ENCODE assay signal across 11 cellular contexts in genomic region chr10:15504101-15504840, GRCh38.
DNase-seq lines count a peak whose midpoint lies in the region; ATAC-seq and TF ChIP-seq lines count a peak whose summit lies in the region.
"Had no signal": no experiment of that assay in that cellular context is flagged by ENCODE, and none has a peak within 500 bp of the region (broad histone marks: within the 10 kb centered on the region; RNA-seq: fewer than 3 reads in every experiment).

No MANE protein-coding gene starts in this region.

- TF ChIP-seq RAD21 in IMR-90 (IDR thresholded peaks at IDR 0.05; ENCODE audit: low read length) (no peak), SK-N-SH (IDR thresholded peaks at IDR 0.05; ENCODE audit: low read length) (no peak)

- H4K5ac ChIP-seq in IMR-90 (ENCODE audit: low read depth, low read length), result no peak overlapping the region

- H3K27me3 ChIP-seq in IMR-90 (ENCODE audit: control insufficient read depth, insufficient read depth, low read length) (peaks cover 16% of the 10 kb centered on the region), smooth muscle cell (ENCODE audit: low read depth) (no peaks in the 10 kb centered on the region), SK-N-SH (ENCODE audit: insufficient read depth) (no peaks in the 10 kb centered on the region)

- H4K20me1 ChIP-seq in IMR-90 (ENCODE audit: insufficient read depth, low read length), result no peaks in the 10 kb centered on the region
- H4K20me1 ChIP-seq in smooth muscle cell (ENCODE audit: low read depth), result no peaks in the 10 kb centered on the region
- H4K20me1 ChIP-seq in SK-N-SH (ENCODE audit: insufficient read depth), result no peaks in the 10 kb centered on the region

- H3K79me1 ChIP-seq in IMR-90 (ENCODE audit: low read depth in 1 of 2, low read length in 2 of 2), result no peaks in the 10 kb centered on the region

- H3K4me3 ChIP-seq in IMR-90 (ENCODE audit: insufficient read depth, low read depth, low read length) (no peak overlapping the region), smooth muscle cell (peak overlapping the region; percentile 35), SK-N-SH (ENCODE audit: low read depth in 2 of 2, low read length in 1 of 2) (no peak overlapping the region)

- H3F3A ChIP-seq in smooth muscle cell (ENCODE audit: low read depth) (peaks cover 6% of the 10 kb centered on the region), SK-N-SH (replicated peaks; ENCODE audit: insufficient read depth) (no peaks in the 10 kb centered on the region)

- CTCF ChIA-PET in IMR-90 (lab: Yijun Ruan, JAX) (no interaction called here), SK-N-SH (lab: Yijun Ruan, JAX) (no interaction called here)

- no peak overlapping the region for H4K8ac ChIP-seq in IMR-90 (ENCODE audit: low read depth in 2 of 2, low read length in 2 of 2)

- no peak for TF ChIP-seq EP300 in SK-N-SH (IDR thresholded peaks at IDR 0.05; ENCODE audit: borderline replicate concordance in 1 of 2, low read depth in 1 of 2, low read length in 1 of 2)

- H3K4me2 ChIP-seq in IMR-90 (ENCODE audit: low read depth, low read length), result peak overlapping the region; percentile 66
- peak overlapping the region; percentile 83 for H3K4me2 ChIP-seq in smooth muscle cell
- H3K4me2 ChIP-seq in SK-N-SH, result no peak overlapping the region

- no TSS peak for BruUV-seq in IMR-90 (replicated peaks; lab: Mats Ljungman, UMichigan)

- no peak overlapping the region for H2AFZ ChIP-seq in IMR-90 (replicated peaks; ENCODE audit: low read length, poor library complexity)
- H2AFZ ChIP-seq in smooth muscle cell (ENCODE audit: low read depth), result peak overlapping the region; percentile 85
- no peak overlapping the region for H2AFZ ChIP-seq in SK-N-SH (ENCODE audit: low read depth)

- H2AK9ac ChIP-seq in IMR-90 (replicated peaks; ENCODE audit: low read depth, low read length, poor library complexity), result no peak overlapping the region

- no peak overlapping the region for H3K56ac ChIP-seq in IMR-90 (ENCODE audit: extremely low read depth, insufficient read depth, low read length)

- intact Hi-C loops in IMR-90 (cut with micrococcal nuclease), result no loop called here

- no peak overlapping the region for H2AK5ac ChIP-seq in IMR-90 (ENCODE audit: low read depth, low read length)

- no peak overlapping the region for H3K18ac ChIP-seq in IMR-90 (ENCODE audit: low read depth, low read length)

- H3K9me3 ChIP-seq in IMR-90 (ENCODE audit: control insufficient read depth, insufficient read depth, low read length), result peaks cover 2% of the 10 kb centered on the region; the same call in 1 of the 2 replicates
- no peaks in the 10 kb centered on the region for H3K9me3 ChIP-seq in smooth muscle cell (replicated peaks; ENCODE audit: low read depth)
- no peaks in the 10 kb centered on the region for H3K9me3 ChIP-seq in SK-N-SH

- no peak overlapping the region for H2BK5ac ChIP-seq in IMR-90 (ENCODE audit: low read depth, low read length, poor library complexity, severe bottlenecking)

- H3K79me2 ChIP-seq in smooth muscle cell (ENCODE audit: low read depth) (no peaks in the 10 kb centered on the region), SK-N-SH (ENCODE audit: insufficient read depth) (no peaks in the 10 kb centered on the region)

- peak; percentile 32 for DNase-seq in GM04504 (ENCODE audit: low read depth)
- DNase-seq in IMR-90, result no peak
- peak; percentile 39 for DNase-seq in dedifferentiated amniotic fluid mesenchymal stem cell (ENCODE audit: extremely low spot score)
- DNase-seq in smooth muscle cell (lab: John Stamatoyannopoulos, UW; ENCODE audit: unreplicated experiment), result no peak
- no peak for DNase-seq in GF-D8 (lab: John Stamatoyannopoulos, UW)
- no peak for DNase-seq in NK-92 treated with Interleukin-12 subunit alpha and Interleukin-12 subunit beta, amount 100 ng/mL, for 24 hours (lab: John Stamatoyannopoulos, UW)
- no peak for DNase-seq in SK-N-SH
- DNase-seq in activated gamma-delta T cell treated with Interleukin-2 at 50 U/mL for 16 hours, result no peak
- DNase-seq: kidney; NCI-H2029; stimulated activated naive CD4-positive, alpha-beta T cell treated with Interleukin-2 at 50 U/mL for 16 hours had no signal

- H3K23ac ChIP-seq in IMR-90 (ENCODE audit: low read depth, low read length), result 0 out of 2 replicates have a peak overlapping the region, but pooled peaks have one; percentile 12

- H3K4me1 ChIP-seq in IMR-90 (ENCODE audit: control insufficient read depth, insufficient read depth, low read length) (no peaks in the 10 kb centered on the region), smooth muscle cell (ENCODE audit: low read depth) (peaks cover 2% of the 10 kb centered on the region), SK-N-SH (ENCODE audit: control insufficient read depth in 1 of 2, insufficient read depth in 2 of 2, low read depth in 1 of 2, low read length in 1 of 2) (no peaks in the 10 kb centered on the region)

- no peak overlapping the region for H4K91ac ChIP-seq in IMR-90 (ENCODE audit: insufficient read depth, low read depth, low read length)

- no peak overlapping the region for H2BK120ac ChIP-seq in IMR-90 (ENCODE audit: low read depth, low read length)

- POLR2A ChIA-PET in IMR-90 (lab: Charles Lee; ENCODE audit: unreplicated experiment) (no interaction called here), SK-N-SH (lab: Yijun Ruan, JAX) (no interaction called here)

- H3K27ac ChIP-seq in IMR-90 (ENCODE audit: insufficient read depth, low read length) (no peak overlapping the region), smooth muscle cell (ENCODE audit: low read depth) (peak overlapping the region; percentile 99), SK-N-SH (ENCODE audit: low read depth in 2 of 2, low read length in 1 of 2) (no peak overlapping the region)

- H3K9me1 ChIP-seq in IMR-90 (ENCODE audit: insufficient read depth, low read length), result no peaks in the 10 kb centered on the region

- no peak for ATAC-seq in IMR-90 (ENCODE audit: low read depth)

- no peak overlapping the region for H2BK15ac ChIP-seq in IMR-90 (ENCODE audit: low read depth, low read length)

- TF ChIP-seq POLR2A in IMR-90 (IDR thresholded peaks at IDR 0.05; ENCODE audit: low read depth, low read length), result no peak

- H3K14ac ChIP-seq in IMR-90 (replicated peaks; ENCODE audit: low read depth, low read length), result no peak overlapping the region

- no peak overlapping the region for H3K4ac ChIP-seq in IMR-90 (ENCODE audit: low read depth, low read length)

- H3K36me3 ChIP-seq in IMR-90 (ENCODE audit: control insufficient read depth, insufficient read depth, low read length) (no peaks in the 10 kb centered on the region), smooth muscle cell (ENCODE audit: low read depth) (no peaks in the 10 kb centered on the region), SK-N-SH (replicated peaks in 1 of 2; ENCODE audit: control insufficient read depth in 1 of 2, insufficient read depth in 2 of 2, low read length in 1 of 2) (no peaks in the 10 kb centered on the region)

- in situ Hi-C loops in IMR-90 (cut with MboI; ENCODE audit: low sequenced_read_pairs), result no loop called here

- WGBS in IMR-90 (ENCODE audit: extremely low coverage in 2 of 2, insufficient read length in 1 of 2), 2 experiments, result no CpG with 5 or more reads among the region's 10 CpGs
- WGBS in smooth muscle cell (ENCODE audit: low lambda C conversion rate), result 7% methylated on average over 10 of the region's 10 CpGs
- WGBS in SK-N-SH (ENCODE audit: low lambda C conversion rate), result 26% methylated on average over 10 of the region's 10 CpGs

- H3K9ac ChIP-seq in IMR-90 (ENCODE audit: low read depth, low read length) (no peak overlapping the region), smooth muscle cell (ENCODE audit: low read depth) (peak overlapping the region; percentile 94), SK-N-SH (no peak overlapping the region)

- no peaks in the 10 kb centered on the region for H3K9me2 ChIP-seq in SK-N-SH

- TF ChIP-seq CTCF in IMR-90 (conservative IDR thresholded peaks at IDR 0.05; ENCODE audit: low read depth, low read length) (no peak), smooth muscle cell (IDR thresholded peaks at IDR 0.05; ENCODE audit: borderline replicate concordance, insufficient read depth, poor library complexity, severe bottlenecking) (no peak), SK-N-SH (IDR thresholded peaks at IDR 0.05) (no peak)

- dilution Hi-C loops in IMR-90 (cut with HindIII; ENCODE audit: low sequenced_read_pairs, unreplicated experiment), result no loop called here

- no peak overlapping the region for H2BK20ac ChIP-seq in IMR-90 (ENCODE audit: low read depth, low read length)

TF ChIP-seq in IMR-90, 13 proteins besides CTCF, POLR2A, EP300 and RAD21:
- TF ChIP-seq BHLHE40 (IDR thresholded peaks at IDR 0.05; ENCODE audit: low read depth, low read length) (no peak), MAZ (IDR thresholded peaks at IDR 0.05; ENCODE audit: borderline replicate concordance, low read depth, low read length) (no peak), SMC3 (IDR thresholded peaks at IDR 0.05; ENCODE audit: low read depth, low read length) (no peak), MAFK (IDR thresholded peaks at IDR 0.05; ENCODE audit: low read depth, low read length) (no peak), ELK1 (IDR thresholded peaks at IDR 0.05; ENCODE audit: borderline replicate concordance, low read depth, low read length) (no peak)

TF ChIP-seq in SK-N-SH, 30 proteins besides CTCF, POLR2A, EP300 and RAD21 (continues in another document):
- no peak for TF ChIP-seq GATA2 (CRISPR knock-in tag; IDR thresholded peaks at IDR 0.05)
- no peak for TF ChIP-seq ELF1 (IDR thresholded peaks at IDR 0.05)
- no peak for TF ChIP-seq USF1 (IDR thresholded peaks at IDR 0.05; ENCODE audit: borderline replicate concordance, low read depth)
- no peak for TF ChIP-seq RCOR1 (IDR thresholded peaks at IDR 0.05; ENCODE audit: low read length)
- no peak for TF ChIP-seq FOSL2 (IDR thresholded peaks at IDR 0.05; ENCODE audit: borderline replicate concordance, low read depth)
- TF ChIP-seq CHD2 (IDR thresholded peaks at IDR 0.05; ENCODE audit: low read length, partially characterized antibody), result no peak
- TF ChIP-seq USF2 (IDR thresholded peaks at IDR 0.05; ENCODE audit: borderline replicate concordance, low read depth, low read length), result no peak
- TF ChIP-seq RXRA (IDR thresholded peaks at IDR 0.05; ENCODE audit: borderline replicate concordance, low read depth), result no peak
- no peak for TF ChIP-seq SMC3 (IDR thresholded peaks at IDR 0.05; ENCODE audit: low read depth, low read length)

Comparison
In these comparisons a context has a peak if more than half of its experiments do, and no peak if none do; other contexts are left out.
1. DNase-seq: peak in GM04504 (single experiment) and dedifferentiated amniotic fluid mesenchymal stem cell (single experiment); none in IMR-90 (single experiment), smooth muscle cell (single experiment), GF-D8 (single experiment), NK-92 treated with Interleukin-12 subunit alpha and Interleukin-12 subunit beta, amount 100 ng/mL, for 24 hours (single experiment), SK-N-SH (single experiment) and activated gamma-delta T cell treated with Interleukin-2 at 50 U/mL for 16 hours (single experiment).